In the genomic region with DNA sequence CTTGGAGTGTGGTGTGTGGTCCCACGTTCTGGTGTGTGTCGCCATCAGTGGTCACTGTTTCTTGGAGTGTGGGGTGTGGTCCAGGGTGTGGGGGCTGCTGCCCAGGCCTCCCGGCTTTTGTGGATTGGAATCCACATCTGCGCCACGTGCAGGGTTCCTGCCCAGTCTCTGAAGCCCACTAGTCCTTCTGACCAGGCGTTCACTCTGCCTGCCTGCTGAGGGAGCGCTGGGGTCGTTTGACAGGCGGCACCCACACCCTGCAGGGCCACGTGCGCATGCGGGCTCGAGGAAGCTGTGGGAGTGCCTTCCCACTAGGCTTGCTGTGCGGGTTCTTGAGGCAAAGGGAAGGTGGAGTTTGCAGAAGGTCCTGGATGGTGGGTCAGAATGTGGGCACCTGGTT, we compare ENCODE assay signal across 13 cellular contexts. TPM values are rescaled to one million over a fixed set of nuclear protein-coding genes. Genes with fewer than 3 reads are reported as not detected.
A peak's percentile ranks its signal among the peaks of the same experiment; 100 is the strongest.
DNase-seq lines count a peak whose midpoint lies in the region; ATAC-seq and TF ChIP-seq lines count a peak whose summit lies in the region.
"Had no signal": no experiment of that assay in that cellular context is flagged by ENCODE, and none has a peak within 500 bp of the region (broad histone marks: within the 10 kb centered on the region; RNA-seq: fewer than 3 reads in every experiment).

No MANE protein-coding gene starts in this region.

- no peak for TF ChIP-seq CTCF in lung (IDR thresholded peaks at IDR 0.05; ENCODE audit: control extremely low read depth, extremely low read depth)
- no peak for TF ChIP-seq CTCF in GM20000 (IDR thresholded peaks at IDR 0.05; ENCODE audit: extremely low read depth, missing control alignments)

- peak overlapping the region; percentile 44 for H3K4me3 Mint-ChIP-seq in activated CD4-positive, alpha-beta T cell treated with anti-CD3 and anti-CD28 coated beads, Interleukin-2, amount 10 ng/mL, durations not matched to agents 24 days and 14 days
- no peak overlapping the region for H3K4me3 Mint-ChIP-seq in activated T-helper 2 cell treated with anti-CD3 and anti-CD28 coated beads, Interferon-gamma antibody, Interleukin-2, Interleukin-4, amounts not matched to agents 10 μg/mL and 5 μg/mL and 100 μg/mL, durations not matched to agents 14 hours and 24 hours and 36 hours (ENCODE audit: low read depth)
- peak overlapping the region; percentile 72 to 79 for H3K4me3 Mint-ChIP-seq in stimulated activated naive B cell treated with anti-CD40 and anti-IgM and Interleukin-4, amounts not matched to agents 10 μg/mL and 1 μg/mL and 100 μg/mL, for 72 hours

- peak overlapping the region; percentile 60 for H3K27ac Mint-ChIP-seq in activated CD4-positive, alpha-beta T cell treated with anti-CD3 and anti-CD28 coated beads, Interleukin-2, amount 10 ng/mL, durations not matched to agents 24 days and 14 days
- H3K27ac Mint-ChIP-seq in activated T-helper 2 cell treated with anti-CD3 and anti-CD28 coated beads, Interferon-gamma antibody, Interleukin-2, Interleukin-4, amounts not matched to agents 10 μg/mL and 5 μg/mL and 100 μg/mL, durations not matched to agents 14 hours and 24 hours and 36 hours = peak overlapping the region; percentile 38
- H3K27ac Mint-ChIP-seq in stimulated activated naive B cell treated with anti-CD40 and anti-IgM and Interleukin-4, amounts not matched to agents 10 μg/mL and 1 μg/mL and 100 μg/mL, for 72 hours = peak overlapping the region; percentile 96

- peaks cover 8% of the 10 kb centered on the region for H3K9me3 Mint-ChIP-seq in activated CD4-positive, alpha-beta T cell treated with anti-CD3 and anti-CD28 coated beads, Interleukin-2, amount 10 ng/mL, durations not matched to agents 24 days and 14 days
- H3K9me3 Mint-ChIP-seq in activated T-helper 2 cell treated with anti-CD3 and anti-CD28 coated beads, Interferon-gamma antibody, Interleukin-2, Interleukin-4, amounts not matched to agents 10 μg/mL and 5 μg/mL and 100 μg/mL, durations not matched to agents 14 hours and 24 hours and 36 hours = no peaks in the 10 kb centered on the region
- no peaks in the 10 kb centered on the region for H3K9me3 Mint-ChIP-seq in stimulated activated naive B cell treated with anti-CD40 and anti-IgM and Interleukin-4, amounts not matched to agents 10 μg/mL and 1 μg/mL and 100 μg/mL, for 72 hours

- no peak for DNase-seq in activated CD4-positive, alpha-beta T cell treated with anti-CD3 and anti-CD28 coated beads, Interleukin-2, amount 10 ng/mL, durations not matched to agents 24 days and 14 days
- no peak for DNase-seq in activated CD4-positive, alpha-beta T cell treated with anti-CD3 and anti-CD28 coated beads for 48 hours
- DNase-seq in activated T-helper 2 cell treated with anti-CD3 and anti-CD28 coated beads, Interferon-gamma antibody, Interleukin-2, Interleukin-4, amounts not matched to agents 10 μg/mL and 5 μg/mL and 100 μg/mL, durations not matched to agents 14 hours and 24 hours and 36 hours (ENCODE audit: low spot score) = no peak
- DNase-seq in lung (ENCODE audit: low spot score) (no peak), NCI-H510A (lab: John Stamatoyannopoulos, UW) (no peak), GM20000 (ENCODE audit: low spot score) (no peak), SIG-M5 (lab: John Stamatoyannopoulos, UW) (no peak)
- DNase-seq in stimulated activated naive B cell treated with anti-CD40 and anti-IgM and Interleukin-4, amounts not matched to agents 10 μg/mL and 1 μg/mL and 100 μg/mL, for 72 hours = no peak
- DNase-seq: ACHN; central memory CD4-positive, alpha-beta T cell; left colon; NCI-H1436 treated with DMSO at 0.1 percent for 48 hours had no signal

- H3K9me3 ChIP-seq in lung (ENCODE audit: control insufficient read depth in 2 of 2, insufficient read depth in 1 of 2, low read length in 1 of 2) = no peaks in the 10 kb centered on the region

- no peaks in the 10 kb centered on the region for H3K27me3 Mint-ChIP-seq in activated CD4-positive, alpha-beta T cell treated with anti-CD3 and anti-CD28 coated beads, Interleukin-2, amount 10 ng/mL, durations not matched to agents 24 days and 14 days
- no peaks in the 10 kb centered on the region for H3K27me3 Mint-ChIP-seq in activated T-helper 2 cell treated with anti-CD3 and anti-CD28 coated beads, Interferon-gamma antibody, Interleukin-2, Interleukin-4, amounts not matched to agents 10 μg/mL and 5 μg/mL and 100 μg/mL, durations not matched to agents 14 hours and 24 hours and 36 hours (ENCODE audit: low read depth)
- H3K27me3 Mint-ChIP-seq in stimulated activated naive B cell treated with anti-CD40 and anti-IgM and Interleukin-4, amounts not matched to agents 10 μg/mL and 1 μg/mL and 100 μg/mL, for 72 hours = no peaks in the 10 kb centered on the region

- H3K4me1 ChIP-seq in lung (ENCODE audit: control insufficient read depth in 2 of 2, insufficient read depth in 2 of 2, low read length in 2 of 2) = peaks cover 31 to 46% of the 10 kb centered on the region in 2 donors

- H3K36me3 ChIP-seq in lung (ENCODE audit: control insufficient read depth in 2 of 2, insufficient read depth in 2 of 2, low read length in 2 of 2) = no peaks in the 10 kb centered on the region

- H3K27me3 ChIP-seq in lung (ENCODE audit: control insufficient read depth, insufficient read depth) = no peaks in the 10 kb centered on the region

- WGBS in lung, 2 donors = 32 to 50% methylated on average over 14 of the region's 14 CpGs

- intact Hi-C loops in activated CD4-positive, alpha-beta T cell treated with anti-CD3 and anti-CD28 coated beads, Interleukin-2, amount 10 ng/mL, durations not matched to agents 24 days and 14 days (cut with micrococcal nuclease) = no loop called here
- intact Hi-C loops in activated T-helper 2 cell treated with anti-CD3 and anti-CD28 coated beads, Interferon-gamma antibody, Interleukin-2, Interleukin-4, amounts not matched to agents 10 μg/mL and 5 μg/mL and 100 μg/mL, durations not matched to agents 14 hours and 24 hours and 36 hours (cut with micrococcal nuclease) = loop anchor here (2.0 kb wide), 1 partner anchor 52 kb away; a partner anchor contains a TSS

- peaks cover 41% of the 10 kb centered on the region for H3K4me1 Mint-ChIP-seq in activated CD4-positive, alpha-beta T cell treated with anti-CD3 and anti-CD28 coated beads, Interleukin-2, amount 10 ng/mL, durations not matched to agents 24 days and 14 days
- peaks cover 38% of the 10 kb centered on the region for H3K4me1 Mint-ChIP-seq in activated T-helper 2 cell treated with anti-CD3 and anti-CD28 coated beads, Interferon-gamma antibody, Interleukin-2, Interleukin-4, amounts not matched to agents 10 μg/mL and 5 μg/mL and 100 μg/mL, durations not matched to agents 14 hours and 24 hours and 36 hours (ENCODE audit: low read depth)
- H3K4me1 Mint-ChIP-seq in stimulated activated naive B cell treated with anti-CD40 and anti-IgM and Interleukin-4, amounts not matched to agents 10 μg/mL and 1 μg/mL and 100 μg/mL, for 72 hours = peaks cover 69 to 83% of the 10 kb centered on the region in 2 donors

- ATAC-seq in lung (ENCODE audit: insufficient read depth, low FRiP score) = no peak
- no peak for ATAC-seq in stimulated activated naive B cell treated with anti-CD40 and anti-IgM and Interleukin-4, amounts not matched to agents 10 μg/mL and 1 μg/mL and 100 μg/mL, for 72 hours (replicated peaks)
- ATAC-seq: left colon, SK-N-SH treated with all-trans-retinoic acid at 6 μM for 48 hours had no signal

- peak overlapping the region; percentile 57 to 60 for H3K27ac ChIP-seq in lung (ENCODE audit: low read depth in 1 of 2, low read length in 1 of 2)

- peaks cover 6% of the 10 kb centered on the region for H3K36me3 Mint-ChIP-seq in activated CD4-positive, alpha-beta T cell treated with anti-CD3 and anti-CD28 coated beads, Interleukin-2, amount 10 ng/mL, durations not matched to agents 24 days and 14 days (ENCODE audit: low read depth)
- peaks cover 3% of the 10 kb centered on the region for H3K36me3 Mint-ChIP-seq in activated T-helper 2 cell treated with anti-CD3 and anti-CD28 coated beads, Interferon-gamma antibody, Interleukin-2, Interleukin-4, amounts not matched to agents 10 μg/mL and 5 μg/mL and 100 μg/mL, durations not matched to agents 14 hours and 24 hours and 36 hours (ENCODE audit: low read depth)
- peaks cover 5 to 11% of the 10 kb centered on the region in 2 donors for H3K36me3 Mint-ChIP-seq in stimulated activated naive B cell treated with anti-CD40 and anti-IgM and Interleukin-4, amounts not matched to agents 10 μg/mL and 1 μg/mL and 100 μg/mL, for 72 hours

- H3K4me3 ChIP-seq in lung = no peak overlapping the region

RNA-seq across cellular contexts. Expression of a gene that starts 51.4 kb away (rescaled TPM):
- total RNA-seq in activated CD4-positive, alpha-beta T cell treated with anti-CD3 and anti-CD28 coated beads, Interleukin-2, amount 10 ng/mL, durations not matched to agents 24 days and 14 days = 10.3 and 10.5 TPM in 2 replicates
- 13.0 and 13.8 TPM in 2 replicates for total RNA-seq in activated T-helper 2 cell treated with anti-CD3 and anti-CD28 coated beads, Interferon-gamma antibody, Interleukin-2, Interleukin-4, amounts not matched to agents 10 μg/mL and 5 μg/mL and 100 μg/mL, durations not matched to agents 14 hours and 24 hours and 36 hours
- total RNA-seq in lung = 10 to 100 TPM; 37.0 to 39.9 TPM
- 10 to 100 TPM; 12.4 to 19.3 TPM for polyA plus RNA-seq in lung

Comparison
In these comparisons a context has a peak if more than half of its experiments do, and no peak if none do; other contexts are left out.
1. H3K27ac Mint-ChIP-seq: peak in every context shown above with its lines; median percentile 96 in stimulated activated naive B cell treated with anti-CD40 and anti-IgM and Interleukin-4, amounts not matched to agents 10 μg/mL and 1 μg/mL and 100 μg/mL, for 72 hours; 60 in activated CD4-positive, alpha-beta T cell treated with anti-CD3 and anti-CD28 coated beads, Interleukin-2, amount 10 ng/mL, durations not matched to agents 24 days and 14 days; 38 in activated T-helper 2 cell treated with anti-CD3 and anti-CD28 coated beads, Interferon-gamma antibody, Interleukin-2, Interleukin-4, amounts not matched to agents 10 μg/mL and 5 μg/mL and 100 μg/mL, durations not matched to agents 14 hours and 24 hours and 36 hours.